1 cellular context compared by ENCODE assay signal in the genomic region with DNA sequence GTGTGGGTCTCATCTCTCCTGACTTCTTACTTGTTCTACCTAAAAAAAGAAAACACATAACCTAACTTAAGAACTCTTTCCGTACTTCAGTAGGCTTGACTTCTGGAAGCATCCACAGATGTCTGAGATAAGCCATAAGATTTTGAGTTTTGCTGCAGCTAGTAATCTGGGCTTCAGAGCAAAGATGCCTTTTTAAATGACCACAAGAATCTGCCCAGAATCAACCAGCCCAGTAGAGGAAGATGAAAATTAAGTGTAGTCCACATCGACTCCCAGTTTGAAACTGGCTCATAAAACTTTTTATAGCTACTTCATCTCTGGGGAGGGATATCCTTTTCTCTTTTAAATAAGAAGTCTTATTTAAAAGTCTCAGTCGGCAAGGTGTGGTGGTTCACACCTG.
TF ChIP-seq lines count a peak whose summit lies in the region.

No MANE protein-coding gene starts in this region.

TF ChIP-seq in IMR-90, 13 proteins besides CTCF, POLR2A, EP300 and RAD21:
- TF ChIP-seq MAZ (IDR thresholded peaks at IDR 0.05; ENCODE audit: borderline replicate concordance, low read depth, low read length), result no peak
- no peak for TF ChIP-seq CEBPB (IDR thresholded peaks at IDR 0.05; ENCODE audit: low read depth, low read length)
- TF ChIP-seq CHD1 (IDR thresholded peaks at IDR 0.05; ENCODE audit: low read depth, low read length), result no peak
- no peak for TF ChIP-seq BHLHE40 (IDR thresholded peaks at IDR 0.05; ENCODE audit: low read depth, low read length)
- no peak for TF ChIP-seq RFX5 (IDR thresholded peaks at IDR 0.05; ENCODE audit: low read depth, low read length)
- TF ChIP-seq, protein P1, sequence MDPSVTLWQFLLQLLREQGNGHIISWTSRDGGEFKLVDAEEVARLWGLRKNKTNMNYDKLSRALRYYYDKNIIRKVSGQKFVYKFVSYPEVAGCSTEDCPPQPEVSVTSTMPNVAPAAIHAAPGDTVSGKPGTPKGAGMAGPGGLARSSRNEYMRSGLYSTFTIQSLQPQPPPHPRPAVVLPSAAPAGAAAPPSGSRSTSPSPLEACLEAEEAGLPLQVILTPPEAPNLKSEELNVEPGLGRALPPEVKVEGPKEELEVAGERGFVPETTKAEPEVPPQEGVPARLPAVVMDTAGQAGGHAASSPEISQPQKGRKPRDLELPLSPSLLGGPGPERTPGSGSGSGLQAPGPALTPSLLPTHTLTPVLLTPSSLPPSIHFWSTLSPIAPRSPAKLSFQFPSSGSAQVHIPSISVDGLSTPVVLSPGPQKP (IDR thresholded peaks at IDR 0.05; ENCODE audit: borderline replicate concordance, low read depth, low read length), result no peak
- TF ChIP-seq MXI1 (IDR thresholded peaks at IDR 0.05; ENCODE audit: borderline replicate concordance, low read depth, low read length), result no peak
- no peak for TF ChIP-seq MAFK (IDR thresholded peaks at IDR 0.05; ENCODE audit: low read depth, low read length)
- TF ChIP-seq RCOR1 (IDR thresholded peaks at IDR 0.05; ENCODE audit: insufficient replicate concordance, low read length), result no peak
- TF ChIP-seq NFE2L2 (IDR thresholded peaks at IDR 0.05; ENCODE audit: low read depth, low read length), result no peak
- no peak for TF ChIP-seq FOS (IDR thresholded peaks at IDR 0.05; ENCODE audit: low read depth, low read length)
- TF ChIP-seq, protein P2, sequence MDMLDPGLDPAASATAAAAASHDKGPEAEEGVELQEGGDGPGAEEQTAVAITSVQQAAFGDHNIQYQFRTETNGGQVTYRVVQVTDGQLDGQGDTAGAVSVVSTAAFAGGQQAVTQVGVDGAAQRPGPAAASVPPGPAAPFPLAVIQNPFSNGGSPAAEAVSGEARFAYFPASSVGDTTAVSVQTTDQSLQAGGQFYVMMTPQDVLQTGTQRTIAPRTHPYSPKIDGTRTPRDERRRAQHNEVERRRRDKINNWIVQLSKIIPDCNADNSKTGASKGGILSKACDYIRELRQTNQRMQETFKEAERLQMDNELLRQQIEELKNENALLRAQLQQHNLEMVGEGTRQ (IDR thresholded peaks at IDR 0.05; ENCODE audit: low read depth, low read length), result no peak
- no peak for TF ChIP-seq SMC3 (IDR thresholded peaks at IDR 0.05; ENCODE audit: low read depth, low read length)
